Comparison of ENCODE assay signal across 1 cellular context in the genomic region with DNA sequence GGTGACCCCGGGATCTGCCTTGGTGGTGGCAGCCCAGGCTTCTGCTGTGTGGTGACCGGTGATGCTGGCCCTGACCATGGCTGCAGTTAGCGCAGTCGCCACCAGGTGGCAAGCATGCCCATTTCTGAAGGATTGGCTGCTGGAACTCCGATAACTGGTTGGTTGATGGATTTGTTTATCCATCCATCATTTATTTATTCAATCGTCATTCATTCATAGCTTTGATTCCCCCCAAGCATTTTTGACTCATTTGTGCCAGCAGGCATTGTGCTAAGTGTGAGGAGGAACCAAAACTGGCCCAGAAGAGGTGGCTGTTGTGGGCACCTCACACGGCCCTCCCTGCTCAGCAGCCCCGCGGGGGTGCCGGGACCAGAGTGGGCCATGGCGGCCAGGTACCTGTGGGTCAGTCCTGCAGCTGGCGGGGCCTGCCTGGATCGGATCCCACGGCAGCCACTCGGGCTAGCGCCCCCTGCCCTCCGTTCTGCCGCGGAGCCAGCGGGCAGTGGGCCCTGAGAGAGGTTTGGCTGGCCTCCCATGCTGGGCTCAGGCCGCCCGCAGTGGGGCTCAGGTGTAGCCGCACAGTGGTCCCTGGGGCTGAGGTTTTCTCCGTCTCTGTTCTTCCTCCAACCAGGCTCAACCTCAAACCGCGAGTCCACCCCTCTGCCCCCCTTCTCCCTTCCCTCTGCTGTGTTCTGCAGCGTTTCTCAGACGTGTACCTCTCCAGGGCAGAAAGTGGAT.
A peak's percentile ranks its signal among the peaks of the same experiment; 100 is the strongest.
TF ChIP-seq lines count a peak whose summit lies in the region.

No MANE protein-coding gene starts in this region.

TF ChIP-seq in Ishikawa, 13 proteins besides CTCF, POLR2A, EP300 and RAD21 (continued from another document):
- TF ChIP-seq, protein P1, sequence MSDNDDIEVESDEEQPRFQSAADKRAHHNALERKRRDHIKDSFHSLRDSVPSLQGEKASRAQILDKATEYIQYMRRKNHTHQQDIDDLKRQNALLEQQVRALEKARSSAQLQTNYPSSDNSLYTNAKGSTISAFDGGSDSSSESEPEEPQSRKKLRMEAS (IDR thresholded peaks at IDR 0.05): peak; percentile 35; the same call in 1 of the 2 replicates
- TF ChIP-seq TAF1 (IDR thresholded peaks at IDR 0.05; ENCODE audit: low read depth): 0 out of 2 replicates have a peak, but pooled peaks have one; percentile 33
